ENCODE assay signal across 1 cellular context in the genomic region with DNA sequence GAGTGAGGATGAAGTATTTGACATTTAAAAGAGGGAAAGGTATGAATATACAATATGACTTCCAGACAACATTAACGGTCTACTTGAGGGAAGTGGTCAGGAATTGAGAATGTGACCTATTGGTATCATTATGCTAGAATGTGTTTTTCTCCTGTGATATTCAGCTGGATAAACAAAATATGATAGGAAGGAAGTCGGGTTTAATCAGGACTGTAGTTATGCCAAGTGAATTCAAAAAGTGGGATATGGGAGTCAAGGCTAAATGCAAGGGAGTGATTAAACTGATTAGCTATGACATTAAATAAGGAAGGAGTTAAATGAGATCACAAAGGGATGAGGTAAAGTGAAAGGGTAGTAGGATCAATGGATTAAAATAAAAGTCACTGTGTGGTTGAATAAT.
TF ChIP-seq lines count a peak whose summit lies in the region.

No MANE protein-coding gene starts in this region.

TF ChIP-seq in GM12878, 131 proteins besides CTCF, POLR2A, EP300 and RAD21 (continued from another document):
- TF ChIP-seq, protein P1, sequence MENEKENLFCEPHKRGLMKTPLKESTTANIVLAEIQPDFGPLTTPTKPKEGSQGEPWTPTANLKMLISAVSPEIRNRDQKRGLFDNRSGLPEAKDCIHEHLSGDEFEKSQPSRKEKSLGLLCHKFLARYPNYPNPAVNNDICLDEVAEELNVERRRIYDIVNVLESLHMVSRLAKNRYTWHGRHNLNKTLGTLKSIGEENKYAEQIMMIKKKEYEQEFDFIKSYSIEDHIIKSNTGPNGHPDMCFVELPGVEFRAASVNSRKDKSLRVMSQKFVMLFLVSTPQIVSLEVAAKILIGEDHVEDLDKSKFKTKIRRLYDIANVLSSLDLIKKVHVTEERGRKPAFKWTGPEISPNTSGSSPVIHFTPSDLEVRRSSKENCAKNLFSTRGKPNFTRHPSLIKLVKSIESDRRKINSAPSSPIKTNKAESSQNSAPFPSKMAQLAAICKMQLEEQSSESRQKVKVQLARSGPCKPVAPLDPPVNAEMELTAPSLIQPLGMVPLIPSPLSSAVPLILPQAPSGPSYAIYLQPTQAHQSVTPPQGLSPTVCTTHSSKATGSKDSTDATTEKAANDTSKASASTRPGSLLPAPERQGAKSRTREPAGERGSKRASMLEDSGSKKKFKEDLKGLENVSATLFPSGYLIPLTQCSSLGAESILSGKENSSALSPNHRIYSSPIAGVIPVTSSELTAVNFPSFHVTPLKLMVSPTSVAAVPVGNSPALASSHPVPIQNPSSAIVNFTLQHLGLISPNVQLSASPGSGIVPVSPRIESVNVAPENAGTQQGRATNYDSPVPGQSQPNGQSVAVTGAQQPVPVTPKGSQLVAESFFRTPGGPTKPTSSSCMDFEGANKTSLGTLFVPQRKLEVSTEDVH (IDR thresholded peaks at IDR 0.05; ENCODE audit: low read depth, partially characterized antibody), result no peak
- TF ChIP-seq ZSCAN29 (IDR thresholded peaks at IDR 0.05) (no peak), CEBPB (IDR thresholded peaks at IDR 0.05; ENCODE audit: borderline replicate concordance in 1 of 2, low read depth in 2 of 2, low read length in 2 of 2) (no peak), ZZZ3 (IDR thresholded peaks at IDR 0.05; ENCODE audit: control insufficient read depth, insufficient read length, low read depth) (no peak), ZNF384 (IDR thresholded peaks at IDR 0.05; ENCODE audit: borderline replicate concordance, low read depth, low read length) (no peak), KLF5 (IDR thresholded peaks at IDR 0.05; ENCODE audit: partially characterized antibody) (no peak), ZNF217 (IDR thresholded peaks at IDR 0.05) (no peak), SMAD5 (IDR thresholded peaks at IDR 0.05; ENCODE audit: low read depth) (no peak), MTA2 (IDR thresholded peaks at IDR 0.05; ENCODE audit: low read depth) (no peak), BCL11A (IDR thresholded peaks at IDR 0.05; ENCODE audit: low read depth, low read length) (no peak), MTA3 (IDR thresholded peaks at IDR 0.05; ENCODE audit: borderline replicate concordance, low read length) (no peak), RBBP5 (conservative IDR thresholded peaks at IDR 0.05) (no peak), CHD2 (IDR thresholded peaks at IDR 0.05; ENCODE audit: borderline replicate concordance, low read depth, low read length) (no peak), CBFB (IDR thresholded peaks at IDR 0.05; ENCODE audit: low read depth) (no peak)
- TF ChIP-seq, protein P2, sequence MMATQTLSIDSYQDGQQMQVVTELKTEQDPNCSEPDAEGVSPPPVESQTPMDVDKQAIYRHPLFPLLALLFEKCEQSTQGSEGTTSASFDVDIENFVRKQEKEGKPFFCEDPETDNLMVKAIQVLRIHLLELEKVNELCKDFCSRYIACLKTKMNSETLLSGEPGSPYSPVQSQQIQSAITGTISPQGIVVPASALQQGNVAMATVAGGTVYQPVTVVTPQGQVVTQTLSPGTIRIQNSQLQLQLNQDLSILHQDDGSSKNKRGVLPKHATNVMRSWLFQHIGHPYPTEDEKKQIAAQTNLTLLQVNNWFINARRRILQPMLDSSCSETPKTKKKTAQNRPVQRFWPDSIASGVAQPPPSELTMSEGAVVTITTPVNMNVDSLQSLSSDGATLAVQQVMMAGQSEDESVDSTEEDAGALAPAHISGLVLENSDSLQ (IDR thresholded peaks at IDR 0.05), result no peak
- TF ChIP-seq, protein P3, sequence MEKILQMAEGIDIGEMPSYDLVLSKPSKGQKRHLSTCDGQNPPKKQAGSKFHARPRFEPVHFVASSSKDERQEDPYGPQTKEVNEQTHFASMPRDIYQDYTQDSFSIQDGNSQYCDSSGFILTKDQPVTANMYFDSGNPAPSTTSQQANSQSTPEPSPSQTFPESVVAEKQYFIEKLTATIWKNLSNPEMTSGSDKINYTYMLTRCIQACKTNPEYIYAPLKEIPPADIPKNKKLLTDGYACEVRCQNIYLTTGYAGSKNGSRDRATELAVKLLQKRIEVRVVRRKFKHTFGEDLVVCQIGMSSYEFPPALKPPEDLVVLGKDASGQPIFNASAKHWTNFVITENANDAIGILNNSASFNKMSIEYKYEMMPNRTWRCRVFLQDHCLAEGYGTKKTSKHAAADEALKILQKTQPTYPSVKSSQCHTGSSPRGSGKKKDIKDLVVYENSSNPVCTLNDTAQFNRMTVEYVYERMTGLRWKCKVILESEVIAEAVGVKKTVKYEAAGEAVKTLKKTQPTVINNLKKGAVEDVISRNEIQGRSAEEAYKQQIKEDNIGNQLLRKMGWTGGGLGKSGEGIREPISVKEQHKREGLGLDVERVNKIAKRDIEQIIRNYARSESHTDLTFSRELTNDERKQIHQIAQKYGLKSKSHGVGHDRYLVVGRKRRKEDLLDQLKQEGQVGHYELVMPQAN (conservative IDR thresholded peaks at IDR 0.05), result no peak
- TF ChIP-seq, protein P4, sequence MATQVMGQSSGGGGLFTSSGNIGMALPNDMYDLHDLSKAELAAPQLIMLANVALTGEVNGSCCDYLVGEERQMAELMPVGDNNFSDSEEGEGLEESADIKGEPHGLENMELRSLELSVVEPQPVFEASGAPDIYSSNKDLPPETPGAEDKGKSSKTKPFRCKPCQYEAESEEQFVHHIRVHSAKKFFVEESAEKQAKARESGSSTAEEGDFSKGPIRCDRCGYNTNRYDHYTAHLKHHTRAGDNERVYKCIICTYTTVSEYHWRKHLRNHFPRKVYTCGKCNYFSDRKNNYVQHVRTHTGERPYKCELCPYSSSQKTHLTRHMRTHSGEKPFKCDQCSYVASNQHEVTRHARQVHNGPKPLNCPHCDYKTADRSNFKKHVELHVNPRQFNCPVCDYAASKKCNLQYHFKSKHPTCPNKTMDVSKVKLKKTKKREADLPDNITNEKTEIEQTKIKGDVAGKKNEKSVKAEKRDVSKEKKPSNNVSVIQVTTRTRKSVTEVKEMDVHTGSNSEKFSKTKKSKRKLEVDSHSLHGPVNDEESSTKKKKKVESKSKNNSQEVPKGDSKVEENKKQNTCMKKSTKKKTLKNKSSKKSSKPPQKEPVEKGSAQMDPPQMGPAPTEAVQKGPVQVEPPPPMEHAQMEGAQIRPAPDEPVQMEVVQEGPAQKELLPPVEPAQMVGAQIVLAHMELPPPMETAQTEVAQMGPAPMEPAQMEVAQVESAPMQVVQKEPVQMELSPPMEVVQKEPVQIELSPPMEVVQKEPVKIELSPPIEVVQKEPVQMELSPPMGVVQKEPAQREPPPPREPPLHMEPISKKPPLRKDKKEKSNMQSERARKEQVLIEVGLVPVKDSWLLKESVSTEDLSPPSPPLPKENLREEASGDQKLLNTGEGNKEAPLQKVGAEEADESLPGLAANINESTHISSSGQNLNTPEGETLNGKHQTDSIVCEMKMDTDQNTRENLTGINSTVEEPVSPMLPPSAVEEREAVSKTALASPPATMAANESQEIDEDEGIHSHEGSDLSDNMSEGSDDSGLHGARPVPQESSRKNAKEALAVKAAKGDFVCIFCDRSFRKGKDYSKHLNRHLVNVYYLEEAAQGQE (IDR thresholded peaks at IDR 0.05; ENCODE audit: low read depth, low read length), result no peak
- TF ChIP-seq, protein P5, sequence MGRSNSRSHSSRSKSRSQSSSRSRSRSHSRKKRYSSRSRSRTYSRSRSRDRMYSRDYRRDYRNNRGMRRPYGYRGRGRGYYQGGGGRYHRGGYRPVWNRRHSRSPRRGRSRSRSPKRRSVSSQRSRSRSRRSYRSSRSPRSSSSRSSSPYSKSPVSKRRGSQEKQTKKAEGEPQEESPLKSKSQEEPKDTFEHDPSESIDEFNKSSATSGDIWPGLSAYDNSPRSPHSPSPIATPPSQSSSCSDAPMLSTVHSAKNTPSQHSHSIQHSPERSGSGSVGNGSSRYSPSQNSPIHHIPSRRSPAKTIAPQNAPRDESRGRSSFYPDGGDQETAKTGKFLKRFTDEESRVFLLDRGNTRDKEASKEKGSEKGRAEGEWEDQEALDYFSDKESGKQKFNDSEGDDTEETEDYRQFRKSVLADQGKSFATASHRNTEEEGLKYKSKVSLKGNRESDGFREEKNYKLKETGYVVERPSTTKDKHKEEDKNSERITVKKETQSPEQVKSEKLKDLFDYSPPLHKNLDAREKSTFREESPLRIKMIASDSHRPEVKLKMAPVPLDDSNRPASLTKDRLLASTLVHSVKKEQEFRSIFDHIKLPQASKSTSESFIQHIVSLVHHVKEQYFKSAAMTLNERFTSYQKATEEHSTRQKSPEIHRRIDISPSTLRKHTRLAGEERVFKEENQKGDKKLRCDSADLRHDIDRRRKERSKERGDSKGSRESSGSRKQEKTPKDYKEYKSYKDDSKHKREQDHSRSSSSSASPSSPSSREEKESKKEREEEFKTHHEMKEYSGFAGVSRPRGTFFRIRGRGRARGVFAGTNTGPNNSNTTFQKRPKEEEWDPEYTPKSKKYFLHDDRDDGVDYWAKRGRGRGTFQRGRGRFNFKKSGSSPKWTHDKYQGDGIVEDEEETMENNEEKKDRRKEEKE (IDR thresholded peaks at IDR 0.05), result no peak
- TF ChIP-seq, protein P6, sequence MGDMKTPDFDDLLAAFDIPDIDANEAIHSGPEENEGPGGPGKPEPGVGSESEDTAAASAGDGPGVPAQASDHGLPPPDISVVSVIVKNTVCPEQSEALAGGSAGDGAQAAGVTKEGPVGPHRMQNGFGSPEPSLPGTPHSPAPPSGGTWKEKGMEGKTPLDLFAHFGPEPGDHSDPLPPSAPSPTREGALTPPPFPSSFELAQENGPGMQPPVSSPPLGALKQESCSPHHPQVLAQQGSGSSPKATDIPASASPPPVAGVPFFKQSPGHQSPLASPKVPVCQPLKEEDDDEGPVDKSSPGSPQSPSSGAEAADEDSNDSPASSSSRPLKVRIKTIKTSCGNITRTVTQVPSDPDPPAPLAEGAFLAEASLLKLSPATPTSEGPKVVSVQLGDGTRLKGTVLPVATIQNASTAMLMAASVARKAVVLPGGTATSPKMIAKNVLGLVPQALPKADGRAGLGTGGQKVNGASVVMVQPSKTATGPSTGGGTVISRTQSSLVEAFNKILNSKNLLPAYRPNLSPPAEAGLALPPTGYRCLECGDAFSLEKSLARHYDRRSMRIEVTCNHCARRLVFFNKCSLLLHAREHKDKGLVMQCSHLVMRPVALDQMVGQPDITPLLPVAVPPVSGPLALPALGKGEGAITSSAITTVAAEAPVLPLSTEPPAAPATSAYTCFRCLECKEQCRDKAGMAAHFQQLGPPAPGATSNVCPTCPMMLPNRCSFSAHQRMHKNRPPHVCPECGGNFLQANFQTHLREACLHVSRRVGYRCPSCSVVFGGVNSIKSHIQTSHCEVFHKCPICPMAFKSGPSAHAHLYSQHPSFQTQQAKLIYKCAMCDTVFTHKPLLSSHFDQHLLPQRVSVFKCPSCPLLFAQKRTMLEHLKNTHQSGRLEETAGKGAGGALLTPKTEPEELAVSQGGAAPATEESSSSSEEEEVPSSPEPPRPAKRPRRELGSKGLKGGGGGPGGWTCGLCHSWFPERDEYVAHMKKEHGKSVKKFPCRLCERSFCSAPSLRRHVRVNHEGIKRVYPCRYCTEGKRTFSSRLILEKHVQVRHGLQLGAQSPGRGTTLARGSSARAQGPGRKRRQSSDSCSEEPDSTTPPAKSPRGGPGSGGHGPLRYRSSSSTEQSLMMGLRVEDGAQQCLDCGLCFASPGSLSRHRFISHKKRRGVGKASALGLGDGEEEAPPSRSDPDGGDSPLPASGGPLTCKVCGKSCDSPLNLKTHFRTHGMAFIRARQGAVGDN (IDR thresholded peaks at IDR 0.05), result no peak
